Comparison of ENCODE assay signal across 8 cellular contexts in genomic region chr10:5813091-5813340, GRCh38. TPM values are rescaled to one million over a fixed set of nuclear protein-coding genes. Genes with fewer than 3 reads are reported as not detected.
DNase-seq lines count a peak whose midpoint lies in the region; ATAC-seq and TF ChIP-seq lines count a peak whose summit lies in the region.

No MANE protein-coding gene starts in this region.

- H3K27ac ChIP-seq in CD4-positive, alpha-beta T cell (ENCODE audit: low read depth, low read length), result peak overlapping the region; percentile 97
- H3K27ac ChIP-seq in KMS-11 (peak overlapping the region; percentile 96), dorsolateral prefrontal cortex (peak overlapping the region; percentile 82 to 99 (median 95))

- ATAC-seq in CD4-positive, alpha-beta T cell (ENCODE audit: poor library complexity), result peak; percentile 13
- peak; percentile 22 for ATAC-seq in GM21717 (IDR thresholded peaks at IDR 0.05; ENCODE audit: unreplicated experiment)
- peak; percentile 35 to 48 for ATAC-seq in naive thymus-derived CD8-positive, alpha-beta T cell

- no peaks in the 10 kb centered on the region for H3K9me3 Mint-ChIP-seq in CD4-positive, alpha-beta T cell
- H3K9me3 Mint-ChIP-seq in naive thymus-derived CD8-positive, alpha-beta T cell, result no peaks in the 10 kb centered on the region

- no peaks in the 10 kb centered on the region for H3K9me3 ChIP-seq in CD4-positive, alpha-beta T cell (ENCODE audit: control insufficient read depth, low read length)

- POLR2A ChIA-PET in CD4-positive, alpha-beta T cell (lab: Charles Lee), result interaction anchor here (0.7 to 2.6 kb wide), 13 partner anchors 9 to 1975 kb away, joined by 3 to 29 read pairs (median 5); partner anchors contain the start of genes ANKRD16, ATP5F1C, FBH1 and KIN
- POLR2A ChIA-PET in naive thymus-derived CD8-positive, alpha-beta T cell (lab: Charles Lee), result interaction anchor here (0.5 to 3.4 kb wide), 17 partner anchors 10 to 366 kb away, joined by 3 to 20 read pairs (median 4); partner anchors contain the start of genes ANKRD16, FBH1 and TASOR2

- peaks cover 50% of the 10 kb centered on the region for H3K4me1 ChIP-seq in KMS-11 (ENCODE audit: low read depth, poor library complexity, severe bottlenecking)

- no peaks in the 10 kb centered on the region for H3K36me3 ChIP-seq in KMS-11 (ENCODE audit: insufficient read depth)

- H3K4me1 Mint-ChIP-seq in CD4-positive, alpha-beta T cell (ENCODE audit: low read depth), result peaks cover 64% of the 10 kb centered on the region
- peaks cover 18 to 79% (median 68%) of the 10 kb centered on the region in 4 donors for H3K4me1 Mint-ChIP-seq in naive thymus-derived CD8-positive, alpha-beta T cell

- peak overlapping the region; percentile 99 for H3K9ac ChIP-seq in KMS-11

- no peak for TF ChIP-seq CTCF in CD4-positive, alpha-beta T cell (IDR thresholded peaks at IDR 0.05)
- TF ChIP-seq CTCF in KMS-11 (conservative IDR thresholded peaks at IDR 0.05; ENCODE audit: low read depth, low read length) (no peak), dorsolateral prefrontal cortex (IDR thresholded peaks at IDR 0.05 in 54 of 56, conservative IDR thresholded peaks at IDR 0.05 in 2 of 56; ENCODE audit: low read depth in 1 of 56, partially characterized antibody in 56 of 56) (no peak)

- peaks cover 37% of the 10 kb centered on the region for H4K20me1 ChIP-seq in KMS-11 (ENCODE audit: insufficient read depth)

- no peaks in the 10 kb centered on the region for H3K27me3 Mint-ChIP-seq in CD4-positive, alpha-beta T cell
- H3K27me3 Mint-ChIP-seq in naive thymus-derived CD8-positive, alpha-beta T cell, result no peaks in the 10 kb centered on the region

- peaks cover 28% of the 10 kb centered on the region for H3K36me3 Mint-ChIP-seq in CD4-positive, alpha-beta T cell (ENCODE audit: low read depth)
- H3K36me3 Mint-ChIP-seq in naive thymus-derived CD8-positive, alpha-beta T cell, result peaks cover 0 to 8% (median 0%) of the 10 kb centered on the region in 3 donors

- peak overlapping the region; percentile 41; the same call in 1 of the 2 replicates for H3K4me2 ChIP-seq in KMS-11

- intact Hi-C loops in CD4-positive, alpha-beta T cell (cut with DNase I, micrococcal nuclease), result loop anchor here (1.0 to 5.0 kb wide), 5 partner anchors 36 to 129 kb away; partner anchors contain the start of genes TASOR2 (in 2 of the 2) and ANKRD16 (in 1 of the 2)
- intact Hi-C loops in dorsolateral prefrontal cortex (cut with DNase I), result loop anchor here (1.0 to 5.0 kb wide), 5 partner anchors 59 to 128 kb away; partner anchors contain the start of genes ANKRD16 (in 2 of the 2) and TASOR2 (in 1 of the 2)

- H3K27ac Mint-ChIP-seq in CD4-positive, alpha-beta T cell, result peak overlapping the region; percentile 89
- H3K27ac Mint-ChIP-seq in naive thymus-derived CD8-positive, alpha-beta T cell, result peak overlapping the region; percentile 91 to 98 (median 96)

- H3K79me2 ChIP-seq in KMS-11 (ENCODE audit: insufficient read depth, low read depth), result peaks cover 52% of the 10 kb centered on the region

- peak overlapping the region; percentile 64 for H2AFZ ChIP-seq in KMS-11 (ENCODE audit: low read depth)

- DNase-seq in CD4-positive, alpha-beta T cell, result no peak
- DNase-seq in dorsolateral prefrontal cortex, result peak in 1 of 10 donors; percentile 3
- DNase-seq in naive thymus-derived CD8-positive, alpha-beta T cell, result no peak
- DNase-seq in DMS153 (lab: John Stamatoyannopoulos, UW), result no peak
- no peak for DNase-seq in DMS53 (lab: John Stamatoyannopoulos, UW)
- DNase-seq in OCI-M2 (lab: John Stamatoyannopoulos, UW; ENCODE audit: unreplicated experiment), result no peak

- H3K27me3 ChIP-seq in CD4-positive, alpha-beta T cell (ENCODE audit: control insufficient read depth, insufficient read depth, low read length), result no peaks in the 10 kb centered on the region
- no peaks in the 10 kb centered on the region for H3K27me3 ChIP-seq in KMS-11 (ENCODE audit: insufficient read depth, low read depth)
- no peaks in the 10 kb centered on the region for H3K27me3 ChIP-seq in dorsolateral prefrontal cortex

- H3K4me3 ChIP-seq in KMS-11 (IDR thresholded peaks at IDR 0.05; ENCODE audit: insufficient read depth, low read depth, low read length), result no peak overlapping the region
- peak overlapping the region; percentile 64 to 99 (median 91) for H3K4me3 ChIP-seq in dorsolateral prefrontal cortex

- peak overlapping the region; percentile 95 for H3K4me3 Mint-ChIP-seq in CD4-positive, alpha-beta T cell
- H3K4me3 Mint-ChIP-seq in naive thymus-derived CD8-positive, alpha-beta T cell, result peak overlapping the region; percentile 85 to 96 (median 94)

- CTCF ChIA-PET in CD4-positive, alpha-beta T cell (lab: Charles Lee), result interaction anchor here (0.8 to 1.0 kb wide), 2 partner anchors 19 to 77 kb away, joined by 3 read pairs; partner anchors contain the start of genes ANKRD16 and FBH1

RNA-seq across cellular contexts. Expression of gene GDI2, which starts 0.2 kb away (rescaled TPM):
- 10 to 100 TPM; 78.1 to 82.3 TPM for total RNA-seq in CD4-positive, alpha-beta T cell
- 100 to 1,000 TPM in 108 of 120 experiments, 10 to 100 TPM in 12; 73.4 to 149 (median 121) TPM for total RNA-seq in dorsolateral prefrontal cortex
- 100 to 1,000 TPM; 122 to 130 TPM for total RNA-seq in naive thymus-derived CD8-positive, alpha-beta T cell
- polyA plus RNA-seq in naive thymus-derived CD8-positive, alpha-beta T cell, result 100 to 1,000 TPM; 145 to 171 (median 157) TPM
